23 cellular contexts compared by ENCODE assay signal in genomic region chr2:176324862-176325261, GRCh38.
"Had no signal": no experiment of that assay in that cellular context is flagged by ENCODE, and none has a peak within 500 bp of the region (broad histone marks: within the 10 kb centered on the region; RNA-seq: fewer than 3 reads in every experiment).

No MANE protein-coding gene starts in this region.

- H3K4me3 ChIP-seq: breast epithelium, left ventricle myocardium inferior, right atrium auricular region, skin epidermis, transverse colon had no signal

- H3K9me3 Mint-ChIP-seq: dendritic cell treated with granulocyte-macrophage colony-stimulating factor and Interleukin-4, amounts not matched to agents 40 ng/mL and 50 ng/mL, for 4 days; effector memory CD8-positive, alpha-beta T cell; immature natural killer cell; naive thymus-derived CD8-positive, alpha-beta T cell had no signal

- H3K27me3 ChIP-seq: breast epithelium, right atrium auricular region, transverse colon had no signal

- H3K27ac ChIP-seq: breast epithelium, left ventricle myocardium inferior, right atrium auricular region, skin epidermis, transverse colon, VCaP had no signal

- H3K36me3 ChIP-seq: breast epithelium had no signal

- DNase-seq: activated CD4-positive, alpha-beta T cell treated with anti-CD3 and anti-CD28 coated beads for 1 hour; activated CD4-positive, alpha-beta T cell treated with anti-CD3 and anti-CD28 coated beads, Interleukin-2, amount 50 U/mL, for 4 hours; activated naive CD4-positive, alpha-beta T cell; activated T-cell treated with anti-CD3 and anti-CD28 coated beads for 4 hours; aorta; cerebellar nuclear complex; effector memory CD8-positive, alpha-beta T cell; foreskin melanocyte; head of caudate nucleus; immature natural killer cell; left ventricle myocardium inferior; naive thymus-derived CD8-positive, alpha-beta T cell; posterior cingulate gyrus; stimulated activated CD4-positive, alpha-beta T cell treated with anti-CD3 and anti-CD28 coated beads, Interleukin-4, amount 100 ng/mL, for 4 hours; stimulated activated CD8-positive, alpha-beta memory T cell treated with anti-CD3 and anti-CD28 coated beads, Interleukin-4, amount 100 ng/mL, for 48 hours; stimulated activated naive CD8-positive, alpha-beta T cell treated with anti-CD3 and anti-CD28 coated beads, Interleukin-15, Interleukin-2, amounts not matched to agents 100 U/mL and 50 U/mL, for 24 hours; T-helper 1 cell; transverse colon had no signal

- H3K4me1 ChIP-seq: breast epithelium, right atrium auricular region had no signal

- ATAC-seq: effector memory CD8-positive, alpha-beta T cell; naive thymus-derived CD8-positive, alpha-beta T cell; stimulated activated naive CD8-positive, alpha-beta T cell treated with anti-CD3 and anti-CD28 coated beads, Interleukin-15, Interleukin-2, amounts not matched to agents 100 U/mL and 50 U/mL, for 24 hours had no signal

- H3K27me3 Mint-ChIP-seq: dendritic cell treated with granulocyte-macrophage colony-stimulating factor and Interleukin-4, amounts not matched to agents 40 ng/mL and 50 ng/mL, for 4 days; effector memory CD8-positive, alpha-beta T cell; naive thymus-derived CD8-positive, alpha-beta T cell had no signal

- H3K9me3 ChIP-seq: breast epithelium, left ventricle myocardium inferior, right atrium auricular region, transverse colon had no signal

- H3K27ac Mint-ChIP-seq: dendritic cell treated with granulocyte-macrophage colony-stimulating factor and Interleukin-4, amounts not matched to agents 40 ng/mL and 50 ng/mL, for 4 days; effector memory CD8-positive, alpha-beta T cell; immature natural killer cell had no signal

- H3K4me3 Mint-ChIP-seq: dendritic cell treated with granulocyte-macrophage colony-stimulating factor and Interleukin-4, amounts not matched to agents 40 ng/mL and 50 ng/mL, for 4 days; effector memory CD8-positive, alpha-beta T cell; immature natural killer cell; naive thymus-derived CD8-positive, alpha-beta T cell had no signal
